ENCODE assay signal across 9 cellular contexts in genomic region chr19:1275976-1276619, GRCh38. TPM values are rescaled to one million over a fixed set of nuclear protein-coding genes. Genes with fewer than 3 reads are reported as not detected.
DNase-seq lines count a peak whose midpoint lies in the region; ATAC-seq, FAIRE-seq and TF ChIP-seq lines count a peak whose summit lies in the region.
"Had no signal": no experiment of that assay in that cellular context is flagged by ENCODE, and none has a peak within 500 bp of the region (broad histone marks: within the 10 kb centered on the region; RNA-seq: fewer than 3 reads in every experiment).

No MANE protein-coding gene starts in this region.

- H3K9me3 ChIP-seq in DND-41 (ENCODE audit: insufficient read depth, low read length, severe bottlenecking) (no peaks in the 10 kb centered on the region), Panc1 (ENCODE audit: control insufficient read depth, insufficient read depth, low read depth, low read length) (no peaks in the 10 kb centered on the region), pancreas (no peaks in the 10 kb centered on the region)

- peak overlapping the region; percentile 66 for H2AFZ ChIP-seq in DND-41 (ENCODE audit: low read depth, low read length)

- peak overlapping the region; percentile 83 for H3K4me2 ChIP-seq in DND-41 (ENCODE audit: insufficient read depth, low read length)

- no peak for FAIRE-seq in pancreas (lab: Jason Lieb, UNC)
- FAIRE-seq: colon had no signal

- WGBS in pancreas, 2 donors: 11 to 16% methylated on average over 31 to 43 of the region's 43 CpGs

- no peaks in the 10 kb centered on the region for H3K27me3 ChIP-seq in DND-41 (ENCODE audit: insufficient read depth, low read length, poor library complexity)
- H3K27me3 ChIP-seq in Panc1 (ENCODE audit: control insufficient read depth, insufficient read depth, low read length): no peaks in the 10 kb centered on the region
- no peaks in the 10 kb centered on the region for H3K27me3 ChIP-seq in pancreas

- peaks cover 58% of the 10 kb centered on the region for H3K79me2 ChIP-seq in DND-41 (ENCODE audit: insufficient read depth, low read length)

- BruUV-seq in Panc1 (replicated peaks; lab: Mats Ljungman, UMichigan): TSS peak; percentile 48

- H3K4me3 ChIP-seq in DND-41 (ENCODE audit: low read depth in 1 of 2, low read length in 2 of 2) (peak overlapping the region; percentile 51 to 73), Panc1 (ENCODE audit: low read depth in 2 of 2, low read length in 2 of 2) (peak overlapping the region; percentile 62 to 64), epithelial cell of proximal tubule (ENCODE audit: low read depth, low read length) (peak overlapping the region; percentile 85), pancreas (peak overlapping the region; percentile 55 to 77 (median 66))

- intact Hi-C loops in Panc1 (cut with micrococcal nuclease; ENCODE audit: unreplicated experiment): loop anchor here (10.0 kb wide), 1 partner anchor 99 kb away; no protein-coding TSS in a partner anchor
- intact Hi-C loops in pancreas (cut with DNase I): no loop called here

- ATAC-seq in DND-41 (ENCODE audit: insufficient read depth, low read depth) (no peak), Panc1 (no peak), pancreas (no peak)

- peak overlapping the region; percentile 99 for H3K9ac ChIP-seq in DND-41 (ENCODE audit: low read depth, low read length)

- CTCF ChIA-PET in Panc1 (lab: Charles Lee): no interaction called here

- H3K27ac ChIP-seq in DND-41 (ENCODE audit: low read length): peak overlapping the region; percentile 86
- peak overlapping the region; percentile 93 for H3K27ac ChIP-seq in Panc1 (ENCODE audit: low read length)
- peak overlapping the region; percentile 97 to 99 (median 98) for H3K27ac ChIP-seq in pancreas

- H4K20me1 ChIP-seq in DND-41 (ENCODE audit: insufficient read depth, low read length): peaks cover 70% of the 10 kb centered on the region

- H3K36me3 ChIP-seq in DND-41 (ENCODE audit: insufficient read depth, low read length): peaks cover 76% of the 10 kb centered on the region
- no peaks in the 10 kb centered on the region for H3K36me3 ChIP-seq in Panc1 (ENCODE audit: control insufficient read depth, insufficient read depth, low read length)
- H3K36me3 ChIP-seq in pancreas: peaks cover 5 to 39% (median 34%) of the 10 kb centered on the region in 3 donors

- TF ChIP-seq CTCF in DND-41 (IDR thresholded peaks at IDR 0.05; ENCODE audit: borderline replicate concordance, extremely low read depth, low read length, poor library complexity, severe bottlenecking): no peak
- TF ChIP-seq CTCF in Panc1 (IDR thresholded peaks at IDR 0.05): no peak
- no peak for TF ChIP-seq CTCF in epithelial cell of proximal tubule (conservative IDR thresholded peaks at IDR 0.05; ENCODE audit: low read depth, low read length)
- no peak for TF ChIP-seq CTCF in pancreas (IDR thresholded peaks at IDR 0.05)

- POLR2A ChIA-PET in Panc1 (lab: Charles Lee): no interaction called here

- in situ Hi-C loops in Panc1 (cut with HindIII; ENCODE audit: low pct_unique_long_range_greater_than_20kb, low sequenced_read_pairs): no loop called here

- H3K4me1 ChIP-seq in DND-41 (ENCODE audit: insufficient read depth, low read length) (peaks cover 57% of the 10 kb centered on the region), Panc1 (ENCODE audit: control insufficient read depth, insufficient read depth, low read length) (peaks cover 22% of the 10 kb centered on the region), pancreas (peaks cover 25 to 35% (median 31%) of the 10 kb centered on the region in 3 donors)

- DNase-seq in DND-41 (no peak), Panc1 (ENCODE audit: low read depth, low spot score) (no peak), epithelial cell of proximal tubule (ENCODE audit: low read depth) (no peak), pancreas (no peak), NCI-H524 treated with DMSO at 0.1 percent for 48 hours (lab: John Stamatoyannopoulos, UW) (no peak), HT-29 (ENCODE audit: low spot score) (no peak), MV-4-11 (lab: John Stamatoyannopoulos, UW) (no peak), NCI-H2196 treated with DMSO at 0.1 percent for 48 hours (lab: John Stamatoyannopoulos, UW; ENCODE audit: unreplicated experiment) (no peak)

RNA-seq across cellular contexts. Expression of gene FAM174C, which starts 0.8 kb away (rescaled TPM):
- total RNA-seq in Panc1 (2021; ENCODE audit: unreplicated experiment): 133 TPM
- 204 TPM for polyA plus RNA-seq in Panc1 (2012; ENCODE audit: insufficient read length)
- 123 and 124 TPM in 2 replicates for total RNA-seq in epithelial cell of proximal tubule
- 10 to 100 TPM; 16.1 to 26.1 (median 22.9) TPM for total RNA-seq in pancreas
- polyA plus RNA-seq in pancreas: 10 to 100 TPM; 69.8 to 83.4 TPM
- total RNA-seq in HT-29 (2014; rRNA removed; shearing (Covaris generic)): 156 and 183 TPM in 2 replicates

RNA-seq across cellular contexts. Expression of gene CIRBP, which starts 7.0 kb away (rescaled TPM):
- total RNA-seq in Panc1 (2021; ENCODE audit: unreplicated experiment) (66.6 TPM), epithelial cell of proximal tubule (165 and 317 TPM in 2 replicates), pancreas (100 to 1,000 TPM; 232 to 607 (median 483) TPM)
- 101 TPM for polyA plus RNA-seq in Panc1 (2012; ENCODE audit: insufficient read length)
- 1,000 to 10,000 TPM in 1 of 2 donors, 100 to 1,000 TPM in 1; 802 to 1,009 TPM for polyA plus RNA-seq in pancreas
- 72.3 and 72.7 TPM in 2 replicates for total RNA-seq in HT-29 (2014; rRNA removed; shearing (Covaris generic))

RNA-seq across cellular contexts. Expression of gene EFNA2, which starts 9.6 kb away (rescaled TPM):
- total RNA-seq in Panc1 (2021; ENCODE audit: unreplicated experiment) (7.8 TPM), epithelial cell of proximal tubule (0.23 and 0.36 TPM in 2 replicates), pancreas (under 1 TPM in 2 of 6 donors, not detected in 4; 0.22 to 0.94 TPM)
- polyA plus RNA-seq in Panc1 (2012; ENCODE audit: insufficient read length): 5.9 TPM
- polyA plus RNA-seq in pancreas: not detected
- 43.6 and 48.5 TPM in 2 replicates for total RNA-seq in HT-29 (2014; rRNA removed; shearing (Covaris generic))

RNA-seq across cellular contexts. Expression of gene MIDN, which starts 27.7 kb away (rescaled TPM):
- 118 TPM for total RNA-seq in Panc1 (2021; ENCODE audit: unreplicated experiment)
- polyA plus RNA-seq in Panc1 (2012; ENCODE audit: insufficient read length): 76.9 TPM
- total RNA-seq in epithelial cell of proximal tubule: 44.1 and 66.3 TPM in 2 replicates
- total RNA-seq in pancreas: 10 to 100 TPM; 32.1 to 78.0 (median 49.1) TPM
- 10 to 100 TPM; 36.6 to 49.1 TPM for polyA plus RNA-seq in pancreas
- 32.5 and 38.6 TPM in 2 replicates for total RNA-seq in HT-29 (2014; rRNA removed; shearing (Covaris generic))

RNA-seq across cellular contexts. Expression of gene ATP5F1D, which starts 34.5 kb away (rescaled TPM):
- 218 TPM for total RNA-seq in Panc1 (2021; ENCODE audit: unreplicated experiment)
- 365 TPM for polyA plus RNA-seq in Panc1 (2012; ENCODE audit: insufficient read length)
- total RNA-seq in epithelial cell of proximal tubule: 110 and 114 TPM in 2 replicates
- total RNA-seq in pancreas: 100 to 1,000 TPM in 5 of 6 donors, 10 to 100 TPM in 1; 97.3 to 192 (median 149) TPM
- 100 to 1,000 TPM; 173 to 515 TPM for polyA plus RNA-seq in pancreas
- total RNA-seq in HT-29 (2014; rRNA removed; shearing (Covaris generic)): 142 and 159 TPM in 2 replicates
